ENCODE assay signal across 6 cellular contexts in genomic region chr16:67174706-67175231, GRCh38. TPM values are rescaled to one million over a fixed set of nuclear protein-coding genes. Genes with fewer than 3 reads are reported as not detected.
DNase-seq lines count a peak whose midpoint lies in the region; ATAC-seq lines count a peak whose summit lies in the region.

No MANE protein-coding gene starts in this region.

- intact Hi-C loops in CD4-positive, alpha-beta memory T cell (cut with micrococcal nuclease): loop anchor here (1.0 kb wide), 1 partner anchor 15 kb away; the partner anchor contains the start of genes FBXL8 and TRADD
- intact Hi-C loops in activated T-helper 2 cell treated with anti-CD3 and anti-CD28 coated beads, Interferon-gamma antibody, Interleukin-2, Interleukin-4, amounts not matched to agents 10 μg/mL and 5 μg/mL and 100 μg/mL, durations not matched to agents 14 hours and 24 hours and 36 hours (cut with micrococcal nuclease): loop anchor here (2.0 to 5.0 kb wide), 2 partner anchors 14 to 197 kb away; no protein-coding TSS in a partner anchor

- H3K4me1 Mint-ChIP-seq in CD4-positive, alpha-beta memory T cell: peaks cover 25 to 62% (median 36%) of the 10 kb centered on the region in 4 donors
- peaks cover 47% of the 10 kb centered on the region for H3K4me1 Mint-ChIP-seq in activated T-helper 2 cell treated with anti-CD3 and anti-CD28 coated beads, Interferon-gamma antibody, Interleukin-2, Interleukin-4, amounts not matched to agents 10 μg/mL and 5 μg/mL and 100 μg/mL, durations not matched to agents 14 hours and 24 hours and 36 hours (ENCODE audit: low read depth)

- ATAC-seq in GM18867 (IDR thresholded peaks at IDR 0.05; ENCODE audit: unreplicated experiment): no peak

- peak overlapping the region; percentile 20 for H3K27ac ChIP-seq in CD4-positive, alpha-beta memory T cell (ENCODE audit: low read depth, low read length)
- H3K27ac ChIP-seq in mesodermal cell (ENCODE audit: low read depth, low read length, severe bottlenecking): no peak overlapping the region

- CTCF ChIA-PET in CD4-positive, alpha-beta memory T cell (lab: Charles Lee; ENCODE audit: partially characterized antibody): interaction anchor here (1.0 to 6.1 kb wide), 7 partner anchors 10 to 198 kb away, joined by 3 to 71 read pairs (median 14); partner anchors contain the start of genes FBXL8, MATCAP1 and TRADD

- no peak for DNase-seq in CD4-positive, alpha-beta memory T cell
- DNase-seq in activated T-helper 2 cell treated with anti-CD3 and anti-CD28 coated beads, Interferon-gamma antibody, Interleukin-2, Interleukin-4, amounts not matched to agents 10 μg/mL and 5 μg/mL and 100 μg/mL, durations not matched to agents 14 hours and 24 hours and 36 hours (ENCODE audit: low spot score): no peak
- DNase-seq in AG08396 (ENCODE audit: low spot score): no peak
- no peak for DNase-seq in effector CD8-positive, alpha-beta T cell (lab: John Stamatoyannopoulos, UW)

- no peaks in the 10 kb centered on the region for H3K9me3 ChIP-seq in CD4-positive, alpha-beta memory T cell (ENCODE audit: control insufficient read depth in 1 of 2, low read length in 2 of 2)
- H3K9me3 ChIP-seq in mesodermal cell (ENCODE audit: control insufficient read depth, low read length): no peaks in the 10 kb centered on the region

- H3K4me1 ChIP-seq in CD4-positive, alpha-beta memory T cell (ENCODE audit: insufficient read depth, low read length): peaks cover 42% of the 10 kb centered on the region
- peaks cover 17% of the 10 kb centered on the region for H3K4me1 ChIP-seq in mesodermal cell (ENCODE audit: control insufficient read depth, insufficient read depth, low read length, poor library complexity, severe bottlenecking)

- POLR2A ChIA-PET in CD4-positive, alpha-beta memory T cell (lab: Charles Lee; ENCODE audit: partially characterized antibody): interaction anchor here (0.9 to 13.9 kb wide), 6 partner anchors 10 to 23 kb away, joined by 4 to 320 read pairs (median 18); partner anchors contain the start of genes B3GNT9, E2F4, EXOC3L1 and FBXL8

- H3K27ac Mint-ChIP-seq in CD4-positive, alpha-beta memory T cell: peak overlapping the region in 2 of 7 donors; percentile 42 to 47
- H3K27ac Mint-ChIP-seq in activated T-helper 2 cell treated with anti-CD3 and anti-CD28 coated beads, Interferon-gamma antibody, Interleukin-2, Interleukin-4, amounts not matched to agents 10 μg/mL and 5 μg/mL and 100 μg/mL, durations not matched to agents 14 hours and 24 hours and 36 hours: no peak overlapping the region

- no peaks in the 10 kb centered on the region for H3K36me3 Mint-ChIP-seq in CD4-positive, alpha-beta memory T cell
- H3K36me3 Mint-ChIP-seq in activated T-helper 2 cell treated with anti-CD3 and anti-CD28 coated beads, Interferon-gamma antibody, Interleukin-2, Interleukin-4, amounts not matched to agents 10 μg/mL and 5 μg/mL and 100 μg/mL, durations not matched to agents 14 hours and 24 hours and 36 hours (ENCODE audit: low read depth): peaks cover 42% of the 10 kb centered on the region

- peaks cover 5 to 16% of the 10 kb centered on the region in 2 donors for H3K27me3 Mint-ChIP-seq in CD4-positive, alpha-beta memory T cell
- H3K27me3 Mint-ChIP-seq in activated T-helper 2 cell treated with anti-CD3 and anti-CD28 coated beads, Interferon-gamma antibody, Interleukin-2, Interleukin-4, amounts not matched to agents 10 μg/mL and 5 μg/mL and 100 μg/mL, durations not matched to agents 14 hours and 24 hours and 36 hours (ENCODE audit: low read depth): peaks cover 8% of the 10 kb centered on the region

- 76 to 79% methylated on average over 22 to 31 of the region's 31 CpGs for WGBS in mesodermal cell (ENCODE audit: insufficient coverage in 2 of 2), 2 experiments

- H3K9me3 Mint-ChIP-seq in CD4-positive, alpha-beta memory T cell: no peaks in the 10 kb centered on the region
- H3K9me3 Mint-ChIP-seq in activated T-helper 2 cell treated with anti-CD3 and anti-CD28 coated beads, Interferon-gamma antibody, Interleukin-2, Interleukin-4, amounts not matched to agents 10 μg/mL and 5 μg/mL and 100 μg/mL, durations not matched to agents 14 hours and 24 hours and 36 hours: no peaks in the 10 kb centered on the region

- peak overlapping the region in 1 of 8 donors; percentile 26 for H3K4me3 Mint-ChIP-seq in CD4-positive, alpha-beta memory T cell
- peak overlapping the region; percentile 83 for H3K4me3 Mint-ChIP-seq in activated T-helper 2 cell treated with anti-CD3 and anti-CD28 coated beads, Interferon-gamma antibody, Interleukin-2, Interleukin-4, amounts not matched to agents 10 μg/mL and 5 μg/mL and 100 μg/mL, durations not matched to agents 14 hours and 24 hours and 36 hours (ENCODE audit: low read depth)

- no peaks in the 10 kb centered on the region for H3K36me3 ChIP-seq in CD4-positive, alpha-beta memory T cell (ENCODE audit: insufficient read depth, low read length)
- peaks cover 18% of the 10 kb centered on the region for H3K36me3 ChIP-seq in mesodermal cell (ENCODE audit: control insufficient read depth, insufficient read depth, low read length)

- H3K27me3 ChIP-seq in CD4-positive, alpha-beta memory T cell (ENCODE audit: insufficient read depth, low read length): peaks cover 7% of the 10 kb centered on the region

- H3K4me3 ChIP-seq in CD4-positive, alpha-beta memory T cell (ENCODE audit: low read length in 2 of 2): peak overlapping the region in 1 of 2 donors; percentile 68
- peak overlapping the region; percentile 29 for H3K4me3 ChIP-seq in mesodermal cell (ENCODE audit: extremely low read depth, insufficient read depth, low read length, poor library complexity, severe bottlenecking)

RNA-seq across cellular contexts. Expression of gene NOL3, which starts 4.4 kb away (rescaled TPM):
- 10 to 100 TPM in 1 of 2 experiments, 1 to 10 TPM in 1; 9.6 to 12.5 TPM for total RNA-seq in CD4-positive, alpha-beta memory T cell
- 1 to 10 TPM; 1.3 to 1.7 TPM for polyA plus RNA-seq in CD4-positive, alpha-beta memory T cell
- total RNA-seq in activated T-helper 2 cell treated with anti-CD3 and anti-CD28 coated beads, Interferon-gamma antibody, Interleukin-2, Interleukin-4, amounts not matched to agents 10 μg/mL and 5 μg/mL and 100 μg/mL, durations not matched to agents 14 hours and 24 hours and 36 hours: 27.3 and 30.1 TPM in 2 replicates
- polyA plus RNA-seq in mesodermal cell (2013, experiment 1 of 2): 11.0 TPM
- 11.2 TPM for polyA plus RNA-seq in mesodermal cell (2013, experiment 2 of 2)

RNA-seq across cellular contexts. Expression of gene MATCAP1, which starts 9.0 kb away (rescaled TPM):
- 1 to 10 TPM; 8.6 to 9.0 TPM for total RNA-seq in CD4-positive, alpha-beta memory T cell
- polyA plus RNA-seq in CD4-positive, alpha-beta memory T cell: 1 to 10 TPM; 1.8 to 3.0 TPM
- 57.1 and 59.5 TPM in 2 replicates for total RNA-seq in activated T-helper 2 cell treated with anti-CD3 and anti-CD28 coated beads, Interferon-gamma antibody, Interleukin-2, Interleukin-4, amounts not matched to agents 10 μg/mL and 5 μg/mL and 100 μg/mL, durations not matched to agents 14 hours and 24 hours and 36 hours
- polyA plus RNA-seq in mesodermal cell (2013, experiment 1 of 2): 42.3 TPM
- 36.5 TPM for polyA plus RNA-seq in mesodermal cell (2013, experiment 2 of 2)

RNA-seq across cellular contexts. Expression of gene HSF4, which starts 10.2 kb away (rescaled TPM):
- 10 to 100 TPM; 93.6 to 98.7 TPM for total RNA-seq in CD4-positive, alpha-beta memory T cell
- under 1 TPM in 1 of 2 donors, not detected in 1; 0.37 TPM for polyA plus RNA-seq in CD4-positive, alpha-beta memory T cell
- 33.4 and 33.9 TPM in 2 replicates for total RNA-seq in activated T-helper 2 cell treated with anti-CD3 and anti-CD28 coated beads, Interferon-gamma antibody, Interleukin-2, Interleukin-4, amounts not matched to agents 10 μg/mL and 5 μg/mL and 100 μg/mL, durations not matched to agents 14 hours and 24 hours and 36 hours
- polyA plus RNA-seq in mesodermal cell (2013, experiment 1 of 2): 1.8 TPM
- polyA plus RNA-seq in mesodermal cell (2013, experiment 2 of 2): 2.3 TPM

RNA-seq across cellular contexts. Expression of gene FBXL8, which starts 15.0 kb away (rescaled TPM):
- 10 to 100 TPM; 69.9 to 76.2 TPM for total RNA-seq in CD4-positive, alpha-beta memory T cell
- polyA plus RNA-seq in CD4-positive, alpha-beta memory T cell: 10 to 100 TPM; 19.2 to 26.5 TPM
- total RNA-seq in activated T-helper 2 cell treated with anti-CD3 and anti-CD28 coated beads, Interferon-gamma antibody, Interleukin-2, Interleukin-4, amounts not matched to agents 10 μg/mL and 5 μg/mL and 100 μg/mL, durations not matched to agents 14 hours and 24 hours and 36 hours: 26.4 and 26.7 TPM in 2 replicates
- polyA plus RNA-seq in mesodermal cell (2013, experiment 1 of 2): 3.8 TPM
- 4.7 TPM for polyA plus RNA-seq in mesodermal cell (2013, experiment 2 of 2)

RNA-seq across cellular contexts. Expression of gene TRADD, which starts 15.1 kb away (rescaled TPM):
- total RNA-seq in CD4-positive, alpha-beta memory T cell: 100 to 1,000 TPM; 161 to 173 TPM
- 100 to 1,000 TPM; 221 to 285 TPM for polyA plus RNA-seq in CD4-positive, alpha-beta memory T cell
- total RNA-seq in activated T-helper 2 cell treated with anti-CD3 and anti-CD28 coated beads, Interferon-gamma antibody, Interleukin-2, Interleukin-4, amounts not matched to agents 10 μg/mL and 5 μg/mL and 100 μg/mL, durations not matched to agents 14 hours and 24 hours and 36 hours: 35.0 and 38.3 TPM in 2 replicates
- polyA plus RNA-seq in mesodermal cell (2013, experiment 1 of 2): 5.1 TPM
- polyA plus RNA-seq in mesodermal cell (2013, experiment 2 of 2): 4.7 TPM
